ENCODE assay signal across 15 cellular contexts in the genomic region with DNA sequence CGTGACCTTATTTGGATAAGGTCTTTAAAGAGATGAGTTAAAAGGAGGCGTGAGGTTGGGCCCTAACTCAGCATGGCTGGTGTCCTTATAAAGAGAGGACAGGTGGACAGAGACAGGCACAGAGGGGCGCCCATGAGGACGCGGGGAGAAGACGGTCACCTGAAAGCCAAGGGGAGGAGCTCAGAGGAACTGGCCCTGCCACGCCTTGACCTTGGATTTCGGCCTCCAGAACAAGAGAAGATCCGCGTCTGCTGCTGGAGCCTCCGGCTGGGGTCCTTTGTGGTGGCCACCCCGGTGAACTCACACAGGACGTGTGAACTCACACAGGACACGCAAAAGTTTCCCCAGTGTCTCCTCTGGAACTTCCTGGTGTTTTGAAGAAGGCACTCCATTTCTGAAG.
"Had no signal": no experiment of that assay in that cellular context is flagged by ENCODE, and none has a peak within 500 bp of the region (broad histone marks: within the 10 kb centered on the region; RNA-seq: fewer than 3 reads in every experiment).

No MANE protein-coding gene starts in this region.

- H3K4me3 Mint-ChIP-seq: naive thymus-derived CD4-positive, alpha-beta T cell had no signal

- H3K4me1 ChIP-seq: gastroesophageal sphincter, uterus had no signal

- H3K27me3 Mint-ChIP-seq: naive thymus-derived CD4-positive, alpha-beta T cell had no signal

- H3K36me3 ChIP-seq: gastroesophageal sphincter, stomach, uterus had no signal

- H3K9me3 ChIP-seq: body of pancreas, stomach, uterus had no signal

- DNase-seq: activated CD4-positive, alpha-beta T cell treated with anti-CD3 and anti-CD28 coated beads for 48 hours; activated naive CD4-positive, alpha-beta T cell treated with Interleukin-2 at 50 U/mL for 16 hours; body of pancreas; cerebellar nuclear complex; dermis blood vessel endothelial cell; hypothalamus; mammary epithelial cell; naive thymus-derived CD4-positive, alpha-beta T cell; stimulated activated CD4-positive, alpha-beta T cell treated with anti-CD3 and anti-CD28 coated beads, Interleukin-4, amount 100 ng/mL, for 1 hour; stimulated activated CD8-positive, alpha-beta memory T cell treated with anti-CD3 and anti-CD28 coated beads, Interleukin-4, amount 100 ng/mL, for 48 hours; stomach; T1000; uterus had no signal

- H3K27ac ChIP-seq: body of pancreas, gastroesophageal sphincter, uterus, VCaP had no signal

- H3K27me3 ChIP-seq: body of pancreas, uterus had no signal

- H3K4me3 ChIP-seq: body of pancreas, gastroesophageal sphincter, stomach, uterus had no signal

- H3K9me3 Mint-ChIP-seq: naive thymus-derived CD4-positive, alpha-beta T cell had no signal

- ATAC-seq: body of pancreas; gastroesophageal sphincter; naive thymus-derived CD4-positive, alpha-beta T cell had no signal

- H3K36me3 Mint-ChIP-seq: naive thymus-derived CD4-positive, alpha-beta T cell had no signal
